In the genomic region with DNA sequence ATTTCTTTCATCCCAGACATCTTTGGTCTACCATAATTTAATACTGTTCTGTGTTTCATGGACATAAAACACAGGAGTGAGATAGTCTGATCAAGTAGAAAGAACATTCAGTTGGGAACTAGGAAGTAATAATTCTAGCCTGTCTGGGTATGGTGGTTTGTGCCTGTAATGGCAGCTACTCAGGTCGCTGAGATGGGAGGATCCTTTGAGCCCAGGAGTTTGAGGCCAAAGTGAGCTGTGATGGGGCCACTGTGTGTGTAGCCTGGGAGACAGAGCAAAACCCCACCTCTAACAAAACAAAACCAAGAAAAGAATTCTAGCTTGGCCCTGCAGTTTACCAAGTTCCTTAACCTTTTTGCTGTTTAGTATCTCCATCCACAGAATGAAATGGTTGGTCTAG, we compare ENCODE assay signal across 24 cellular contexts.
"Had no signal": no experiment of that assay in that cellular context is flagged by ENCODE, and none has a peak within 500 bp of the region (broad histone marks: within the 10 kb centered on the region; RNA-seq: fewer than 3 reads in every experiment).

No MANE protein-coding gene starts in this region.

- ATAC-seq: left lung, mucosa of descending colon, psoas muscle, right cardiac atrium had no signal

- H3K4me3 ChIP-seq: cardiac muscle cell, left lung, mucosa of descending colon, ovary, psoas muscle, skin epidermis, stomach, testis had no signal

- H3K9me3 Mint-ChIP-seq: naive B cell; T-helper 2 cell treated with Interferon-gamma antibody and Interleukin-4, amounts not matched to agents 5 μg/mL and 100 μg/mL, for 36 hours had no signal

- FAIRE-seq: endometrium had no signal

- H3K27me3 Mint-ChIP-seq: activated naive CD8-positive, alpha-beta T cell; naive B cell had no signal

- H3K36me3 ChIP-seq: cardiac muscle cell, left lung, ovary had no signal

- H3K27ac Mint-ChIP-seq: activated naive CD8-positive, alpha-beta T cell; T-helper 2 cell treated with Interferon-gamma antibody and Interleukin-4, amounts not matched to agents 5 μg/mL and 100 μg/mL, for 36 hours had no signal

- H3K27me3 ChIP-seq: cardiac muscle cell, left lung, ovary, stomach, testis had no signal

- H3K27ac ChIP-seq: cardiac muscle cell, left lung, ovary, psoas muscle, skin epidermis, stomach, testis had no signal

- DNase-seq: activated CD4-positive, alpha-beta T cell treated with anti-CD3 and anti-CD28 coated beads for 48 hours; activated CD4-positive, CD25-positive, alpha-beta regulatory T cell; activated CD8-positive, alpha-beta memory T cell treated with anti-CD3 and anti-CD28 coated beads, Interleukin-2, amount 50 U/mL, for 48 hours; activated gamma-delta T cell; erythroblast; foreskin melanocyte; kidney; left lung; mammary epithelial cell; mucosa of descending colon; naive B cell; ovary; psoas muscle; right cardiac atrium; stimulated activated CD4-positive, alpha-beta T cell treated with anti-CD3 and anti-CD28 coated beads, Interleukin-15, amount 100 ng/mL, for 24 hours; stimulated activated CD4-positive, alpha-beta T cell treated with anti-CD3 and anti-CD28 coated beads, Interleukin-2, amount 100 ng/mL, for 48 hours; stomach; SW 1271; testis had no signal

- H3K9me3 ChIP-seq: left lung, mucosa of descending colon, ovary, psoas muscle, stomach, testis had no signal

- H3K4me1 ChIP-seq: testis had no signal

- H3K4me3 Mint-ChIP-seq: activated naive CD8-positive, alpha-beta T cell; naive B cell; T-helper 2 cell treated with Interferon-gamma antibody and Interleukin-4, amounts not matched to agents 5 μg/mL and 100 μg/mL, for 36 hours had no signal
